In genomic region chr10:93357680-93358079, GRCh38 we compare ENCODE assay signal across 8 cellular contexts.
DNase-seq lines count a peak whose midpoint lies in the region; ATAC-seq, FAIRE-seq and TF ChIP-seq lines count a peak whose summit lies in the region.

No MANE protein-coding gene starts in this region.

- no peak overlapping the region for H3K18ac ChIP-seq in mesenchymal stem cell (ENCODE audit: low read depth in 1 of 2, low read length in 2 of 2)

- H3K4me1 ChIP-seq in mesenchymal stem cell (ENCODE audit: control insufficient read depth, insufficient read depth, low read depth, low read length) (no peaks in the 10 kb centered on the region), gastrocnemius medialis (no peaks in the 10 kb centered on the region)

- H3K14ac ChIP-seq in mesenchymal stem cell (ENCODE audit: low read length in 2 of 2): no peak overlapping the region

- H3K27me3 ChIP-seq in brain microvascular endothelial cell (replicated peaks) (no peaks in the 10 kb centered on the region), mesenchymal stem cell (ENCODE audit: control insufficient read depth in 1 of 2, insufficient read depth in 1 of 2, low read length in 2 of 2) (no peaks in the 10 kb centered on the region), gastrocnemius medialis (no peaks in the 10 kb centered on the region)

- TF ChIP-seq POLR2A in gastrocnemius medialis (IDR thresholded peaks at IDR 0.05): no peak

- H2BK12ac ChIP-seq in mesenchymal stem cell (ENCODE audit: low read length in 2 of 2): no peak overlapping the region

- DNase-seq in GM18507 (ENCODE audit: extremely low spot score, insufficient read length, low read depth): no peak
- DNase-seq in NCI-H69 (lab: John Stamatoyannopoulos, UW): peak; percentile 63
- no peak for DNase-seq in brain microvascular endothelial cell
- DNase-seq in mesenchymal stem cell: peak; percentile 55
- DNase-seq in GF-D8 (lab: John Stamatoyannopoulos, UW): no peak
- DNase-seq in gastrocnemius medialis: no peak

- no peak overlapping the region for H2BK120ac ChIP-seq in mesenchymal stem cell (ENCODE audit: low read depth, low read length)

- no peak overlapping the region for H4K91ac ChIP-seq in mesenchymal stem cell (ENCODE audit: low read length)

- no peak overlapping the region for H4K8ac ChIP-seq in mesenchymal stem cell (ENCODE audit: low read length)

- no peak overlapping the region for H2BK15ac ChIP-seq in mesenchymal stem cell (ENCODE audit: low read depth, poor library complexity, severe bottlenecking)

- WGBS in mesenchymal stem cell: 17% methylated on average over 3 of the region's 5 CpGs

- H3K4ac ChIP-seq in mesenchymal stem cell (ENCODE audit: low read depth in 1 of 2, low read length in 2 of 2): no peak overlapping the region

- H3K27ac ChIP-seq in C4-2B: no peak overlapping the region
- no peak overlapping the region for H3K27ac ChIP-seq in brain microvascular endothelial cell
- no peak overlapping the region for H3K27ac ChIP-seq in mesenchymal stem cell (ENCODE audit: low read length, poor library complexity, severe bottlenecking)
- no peak overlapping the region for H3K27ac ChIP-seq in gastrocnemius medialis

- H3K9ac ChIP-seq in mesenchymal stem cell (ENCODE audit: low read length): no peak overlapping the region

- in situ Hi-C loops in brain microvascular endothelial cell (cut with HindIII; ENCODE audit: low pct_ligation_motif_present, low sequenced_read_pairs): loop anchor here (25.0 kb wide), 1 partner anchor 130 kb away; the partner anchor contains the start of genes CEP55 and MYOF
- in situ Hi-C loops in gastrocnemius medialis (cut with MboI; ENCODE audit: low sequenced_read_pairs in 4 of 4): no loop called here

- no peak overlapping the region for H2BK5ac ChIP-seq in mesenchymal stem cell (ENCODE audit: low read depth, low read length, poor library complexity, severe bottlenecking)

- intact Hi-C loops in gastrocnemius medialis (cut with DNase I; ENCODE audit: low total_unique reads): loop anchor here (10.0 kb wide), 2 partner anchors 283 to 473 kb away; partner anchors contain the start of gene CYP26A1

- ATAC-seq in gastrocnemius medialis (no peak), GM21619 (IDR thresholded peaks at IDR 0.05; ENCODE audit: unreplicated experiment) (no peak)

- H3K4me3 ChIP-seq in brain microvascular endothelial cell (ENCODE audit: low read depth, low read length): no peak overlapping the region
- no peak overlapping the region for H3K4me3 ChIP-seq in mesenchymal stem cell (ENCODE audit: insufficient read depth in 1 of 2, low read depth in 1 of 2, low read length in 2 of 2)
- no peak overlapping the region for H3K4me3 ChIP-seq in gastrocnemius medialis

- H2AFZ ChIP-seq in mesenchymal stem cell (ENCODE audit: low read depth, low read length): no peak overlapping the region

- H3K4me2 ChIP-seq in mesenchymal stem cell (ENCODE audit: low read length, poor library complexity, severe bottlenecking): no peak overlapping the region

- peak; percentile 73 for FAIRE-seq in GM18507 (lab: Jason Lieb, UNC)

- H3K36me3 ChIP-seq in brain microvascular endothelial cell (replicated peaks) (peaks cover 85% of the 10 kb centered on the region), mesenchymal stem cell (ENCODE audit: control insufficient read depth in 1 of 2, insufficient read depth in 2 of 2, low read depth in 1 of 2, low read length in 2 of 2) (peaks cover 55 to 98% of the 10 kb centered on the region in 2 experiments), gastrocnemius medialis (no peaks in the 10 kb centered on the region)

- TF ChIP-seq CTCF in C4-2B (conservative IDR thresholded peaks at IDR 0.05): peak; percentile 91
- TF ChIP-seq CTCF in brain microvascular endothelial cell (IDR thresholded peaks at IDR 0.05; ENCODE audit: low read depth, low read length, missing control alignments): peak; percentile 75
- no peak for TF ChIP-seq CTCF in gastrocnemius medialis (IDR thresholded peaks at IDR 0.05 in 4 of 5, conservative IDR thresholded peaks at IDR 0.05 in 1 of 5)

- no peak overlapping the region for H2AK5ac ChIP-seq in mesenchymal stem cell (ENCODE audit: low read length, severe bottlenecking)

- H3K9me3 ChIP-seq in mesenchymal stem cell (ENCODE audit: control insufficient read depth, low read length) (peaks cover 2% of the 10 kb centered on the region), gastrocnemius medialis (no peaks in the 10 kb centered on the region)

- peaks cover 17% of the 10 kb centered on the region for H3K79me1 ChIP-seq in mesenchymal stem cell (replicated peaks; ENCODE audit: low read length, poor library complexity, severe bottlenecking)

- no peak overlapping the region for H3K23ac ChIP-seq in mesenchymal stem cell (ENCODE audit: low read length in 2 of 2)

Comparison
In these comparisons a context has a peak if more than half of its experiments do, and no peak if none do; other contexts are left out.
1. CTCF ChIP-seq: peak in C4-2B (single experiment) and brain microvascular endothelial cell (single experiment); none in gastrocnemius medialis (0 of 5).
2. DNase-seq: peak in NCI-H69 (single experiment) and mesenchymal stem cell (single experiment); none in GM18507 (single experiment), brain microvascular endothelial cell (single experiment), GF-D8 (single experiment) and gastrocnemius medialis (0 of 2).